9 cellular contexts compared by ENCODE assay signal in genomic region chr21:45222001-45222400, GRCh38.
"Had no signal": no experiment of that assay in that cellular context is flagged by ENCODE, and none has a peak within 500 bp of the region (broad histone marks: within the 10 kb centered on the region; RNA-seq: fewer than 3 reads in every experiment).

No MANE protein-coding gene starts in this region.

- H3K36me3 ChIP-seq: HAP-1 had no signal

- ATAC-seq: HCT116, HepG2, K562 had no signal

- H2AFZ ChIP-seq: GM23248 had no signal

- H3K9me3 ChIP-seq: HAP-1 had no signal

- H3K4me3 Mint-ChIP-seq: HFFc6 had no signal

- H3K4me3 ChIP-seq: GM23248, HAP-1, K562 had no signal

- H3K9ac ChIP-seq: GM23248 had no signal

- H3K27ac Mint-ChIP-seq: HFFc6 had no signal

- DNase-seq: GM23248, GOT3, HFFc6, KG1 had no signal

- H3K27ac ChIP-seq: GM23248, HL-60 had no signal

- H3K4me1 ChIP-seq: HAP-1 had no signal
